12 cellular contexts compared by ENCODE assay signal in genomic region chr22:36378080-36378788, GRCh38. TPM values are rescaled to one million over a fixed set of nuclear protein-coding genes. Genes with fewer than 3 reads are reported as not detected.
DNase-seq lines count a peak whose midpoint lies in the region; ATAC-seq and TF ChIP-seq lines count a peak whose summit lies in the region.
"Had no signal": no experiment of that assay in that cellular context is flagged by ENCODE, and none has a peak within 500 bp of the region (broad histone marks: within the 10 kb centered on the region; RNA-seq: fewer than 3 reads in every experiment).

No MANE protein-coding gene starts in this region.

- H3K4me1 Mint-ChIP-seq in CD14-positive monocyte (peaks cover 86% of the 10 kb centered on the region), endothelial cell (ENCODE audit: unreplicated experiment) (peaks cover 44% of the 10 kb centered on the region), progenitor cell of endocrine pancreas (ENCODE audit: low read depth) (peaks cover 21% of the 10 kb centered on the region)

- no peaks in the 10 kb centered on the region for H3K27me3 ChIP-seq in OCI-LY1 (ENCODE audit: insufficient read depth, low read length)
- H3K27me3 ChIP-seq: hepatocyte had no signal

- H3K4me2 ChIP-seq in OCI-LY1 (ENCODE audit: low read length) = peak overlapping the region; percentile 56; the same call in 1 of the 2 replicates
- H3K4me2 ChIP-seq: hepatocyte had no signal

- peaks cover 68% of the 10 kb centered on the region for H3K4me1 ChIP-seq in OCI-LY1 (ENCODE audit: insufficient read depth, low read length, severe bottlenecking)

- no peaks in the 10 kb centered on the region for H3F3A ChIP-seq in OCI-LY1 (ENCODE audit: insufficient read depth, low read length)

- H3K9ac ChIP-seq in OCI-LY1 (ENCODE audit: low read length) = no peak overlapping the region

- DNase-seq in CD14-positive monocyte (ENCODE audit: low spot score) (no peak), endothelial cell (ENCODE audit: low spot score) (no peak), progenitor cell of endocrine pancreas (ENCODE audit: low spot score, unreplicated experiment) (no peak), erythroblast (lab: John Stamatoyannopoulos, UW) (no peak), 8988T (no peak)
- DNase-seq: DMS79 treated with DMSO at 0.1 percent for 48 hours; NCI-H2029; stimulated activated CD4-positive, alpha-beta T cell treated with anti-CD3 and anti-CD28 coated beads, Interleukin-12 subunit alpha, Interleukin-12 subunit beta, amount 100 ng/mL, for 4 hours had no signal

- H3K36me3 Mint-ChIP-seq in CD14-positive monocyte (peaks cover 37 to 64% of the 10 kb centered on the region in 2 donors), endothelial cell (ENCODE audit: low read depth, unreplicated experiment) (peaks cover 23% of the 10 kb centered on the region), progenitor cell of endocrine pancreas (ENCODE audit: insufficient read depth) (peaks cover 11% of the 10 kb centered on the region)

- peaks cover 89% of the 10 kb centered on the region for H3K79me2 ChIP-seq in OCI-LY1 (ENCODE audit: insufficient read depth, low read length)

- no peaks in the 10 kb centered on the region for H4K20me1 ChIP-seq in OCI-LY1 (ENCODE audit: insufficient read depth, low read length)

- H3K27ac Mint-ChIP-seq in CD14-positive monocyte (peak overlapping the region; percentile 35 to 86 (median 76)), endothelial cell (ENCODE audit: unreplicated experiment) (peak overlapping the region; percentile 87), progenitor cell of endocrine pancreas (peak overlapping the region; percentile 89)

- no peaks in the 10 kb centered on the region for H3K9me3 ChIP-seq in OCI-LY1 (ENCODE audit: low read length)

- H3K4me3 Mint-ChIP-seq in CD14-positive monocyte = no peak overlapping the region
- peak overlapping the region; percentile 38 for H3K4me3 Mint-ChIP-seq in endothelial cell (ENCODE audit: unreplicated experiment)
- no peak overlapping the region for H3K4me3 Mint-ChIP-seq in progenitor cell of endocrine pancreas (ENCODE audit: low read depth)

- TF ChIP-seq POLR2A in erythroblast (IDR thresholded peaks at IDR 0.05; ENCODE audit: low read length) = no peak

- peaks cover 0 to 2% (median 0%) of the 10 kb centered on the region in 3 donors for H3K27me3 Mint-ChIP-seq in CD14-positive monocyte (ENCODE audit: low read depth in 3 of 3)
- H3K27me3 Mint-ChIP-seq in endothelial cell (ENCODE audit: unreplicated experiment) = peaks cover 5% of the 10 kb centered on the region
- no peaks in the 10 kb centered on the region for H3K27me3 Mint-ChIP-seq in progenitor cell of endocrine pancreas

- H3K27ac ChIP-seq in OCI-LY1 (ENCODE audit: low read depth, low read length, poor library complexity, severe bottlenecking) = peak overlapping the region; percentile 81
- H3K27ac ChIP-seq: hepatocyte had no signal

- H3K36me3 ChIP-seq in OCI-LY1 (ENCODE audit: insufficient read depth, low read length) = peaks cover 38% of the 10 kb centered on the region

- no peak overlapping the region for H3K4me3 ChIP-seq in OCI-LY1 (ENCODE audit: low read depth, low read length, poor library complexity, severe bottlenecking)
- H3K4me3 ChIP-seq: hepatocyte had no signal

- H2AFZ ChIP-seq in OCI-LY1 (ENCODE audit: low read length) = no peak overlapping the region
- H2AFZ ChIP-seq: hepatocyte had no signal

- H3K9me2 ChIP-seq in OCI-LY1 (ENCODE audit: low read depth, low read length) = no peaks in the 10 kb centered on the region

- intact Hi-C loops in CD14-positive monocyte (cut with micrococcal nuclease) = no loop called here

- ATAC-seq in GM18511 (IDR thresholded peaks at IDR 0.05; ENCODE audit: unreplicated experiment) (no peak), HG03139 (IDR thresholded peaks at IDR 0.05; ENCODE audit: unreplicated experiment) (no peak)

- no peak for TF ChIP-seq CTCF in CD14-positive monocyte (IDR thresholded peaks at IDR 0.05)
- no peak for TF ChIP-seq CTCF in OCI-LY1 (IDR thresholded peaks at IDR 0.05; ENCODE audit: low read length)
- TF ChIP-seq CTCF in endothelial cell (IDR thresholded peaks at IDR 0.05; ENCODE audit: unreplicated experiment) = no peak
- TF ChIP-seq CTCF in progenitor cell of endocrine pancreas (IDR thresholded peaks at IDR 0.05; ENCODE audit: unreplicated experiment) = no peak

- H3K9me3 Mint-ChIP-seq in CD14-positive monocyte (no peaks in the 10 kb centered on the region), endothelial cell (ENCODE audit: unreplicated experiment) (no peaks in the 10 kb centered on the region), progenitor cell of endocrine pancreas (ENCODE audit: low read depth) (no peaks in the 10 kb centered on the region)

RNA-seq across cellular contexts. Expression of gene MYH9, which starts 9.5 kb away (rescaled TPM):
- polyA plus RNA-seq in CD14-positive monocyte = 10 to 100 TPM; 35.6 to 79.5 TPM
- 931 TPM for total RNA-seq in endothelial cell (ENCODE audit: unreplicated experiment)
- total RNA-seq in progenitor cell of endocrine pancreas = 299 and 306 TPM in 2 replicates
